8 cellular contexts compared by ENCODE assay signal in the genomic region with DNA sequence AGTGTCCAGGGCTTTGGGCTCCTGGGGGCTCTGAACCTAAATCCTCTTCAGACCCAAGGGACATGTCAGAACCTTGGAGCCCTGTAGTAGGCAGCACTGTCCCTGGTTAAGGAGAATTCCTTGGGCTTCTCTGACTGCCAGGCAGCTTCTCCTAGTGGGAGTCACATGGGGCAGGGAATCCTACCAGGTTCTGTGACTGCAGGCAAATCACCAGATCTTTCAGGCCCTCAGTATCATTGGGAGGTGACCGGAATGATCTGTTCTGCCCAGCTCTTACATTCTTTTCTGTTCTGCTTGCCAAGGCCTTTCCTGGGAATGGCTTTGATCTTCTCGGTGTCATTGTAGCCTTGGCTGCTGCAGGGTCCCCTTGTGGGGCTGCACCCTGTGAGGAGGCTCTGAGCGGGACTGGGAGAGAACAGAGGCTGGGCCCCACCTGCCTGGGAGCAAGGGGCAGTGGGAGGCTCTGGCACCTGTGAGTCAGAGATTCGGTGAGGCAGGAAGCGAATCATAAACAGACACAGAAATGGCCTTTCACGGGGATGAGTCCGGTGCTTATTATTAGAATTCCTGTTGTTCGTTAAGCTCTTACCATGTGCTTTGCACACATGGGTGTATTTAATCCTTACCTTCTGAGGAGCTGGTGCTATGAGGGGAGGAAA. TPM values are rescaled to one million over a fixed set of nuclear protein-coding genes. Genes with fewer than 3 reads are reported as not detected.
DNase-seq lines count a peak whose midpoint lies in the region; ATAC-seq and TF ChIP-seq lines count a peak whose summit lies in the region.

No MANE protein-coding gene starts in this region.

- H3K9me3 ChIP-seq in esophagus muscularis mucosa (no peaks in the 10 kb centered on the region), prostate gland (no peaks in the 10 kb centered on the region)

- intact Hi-C loops in esophagus muscularis mucosa (cut with DNase I) (loop anchor here (5.0 kb wide), 1 partner anchor 57 kb away; no protein-coding TSS in a partner anchor), prostate gland (cut with DNase I) (loop anchor here (5.0 kb wide), 1 partner anchor 62 kb away; the partner anchor contains the start of gene RAB1A)

- DNase-seq in Daoy (ENCODE audit: low read depth): peak; percentile 45
- DNase-seq in SW480 (ENCODE audit: low spot score): peak; percentile 89
- no peak for DNase-seq in esophagus muscularis mucosa (ENCODE audit: extremely low spot score)
- no peak for DNase-seq in prostate gland (ENCODE audit: low spot score)
- no peak for DNase-seq in OCI-M2 (lab: John Stamatoyannopoulos, UW; ENCODE audit: unreplicated experiment)

- ATAC-seq in HG02759 (IDR thresholded peaks at IDR 0.05; ENCODE audit: unreplicated experiment): no peak
- ATAC-seq in GM19452 (IDR thresholded peaks at IDR 0.05; ENCODE audit: unreplicated experiment): no peak
- no peak for ATAC-seq in HG02973 (IDR thresholded peaks at IDR 0.05; ENCODE audit: unreplicated experiment)

- peaks cover 68 to 83% (median 73%) of the 10 kb centered on the region in 4 donors for H3K4me1 ChIP-seq in esophagus muscularis mucosa
- H3K4me1 ChIP-seq in prostate gland (replicated peaks): peaks cover 2% of the 10 kb centered on the region

- WGBS in esophagus muscularis mucosa: 62% methylated on average over 4 of the region's 8 CpGs
- WGBS in prostate gland: 28% methylated on average over 8 of the region's 8 CpGs

- TF ChIP-seq POLR2A in esophagus muscularis mucosa (IDR thresholded peaks at IDR 0.05; ENCODE audit: low read depth) (no peak), prostate gland (IDR thresholded peaks at IDR 0.05) (no peak)

- no peak for TF ChIP-seq EP300 in esophagus muscularis mucosa (IDR thresholded peaks at IDR 0.05)

- H3K4me3 ChIP-seq in esophagus muscularis mucosa (no peak overlapping the region), prostate gland (no peak overlapping the region)

- peak overlapping the region; percentile 61 to 70 (median 66) for H3K27ac ChIP-seq in esophagus muscularis mucosa (replicated peaks in 1 of 4)
- H3K27ac ChIP-seq in prostate gland: peak overlapping the region; percentile 20 to 36

- TF ChIP-seq CTCF in esophagus muscularis mucosa (IDR thresholded peaks at IDR 0.05) (peak; percentile 39 to 55 (median 52)), prostate gland (IDR thresholded peaks at IDR 0.05) (no peak)

- no peaks in the 10 kb centered on the region for H3K27me3 ChIP-seq in esophagus muscularis mucosa
- no peaks in the 10 kb centered on the region for H3K27me3 ChIP-seq in prostate gland (replicated peaks; ENCODE audit: insufficient read depth)

- H3K36me3 ChIP-seq in esophagus muscularis mucosa (peaks cover 5 to 57% (median 31%) of the 10 kb centered on the region in 4 donors), prostate gland (no peaks in the 10 kb centered on the region)

RNA-seq across cellular contexts. Expression of gene CEP68, which starts 14.1 kb away (rescaled TPM):
- 3.7 and 4.5 TPM in 2 replicates for total RNA-seq in Daoy (2014; rRNA removed; shearing (Covaris generic))
- 10 to 100 TPM; 21.6 to 39.3 (median 28.6) TPM for total RNA-seq in esophagus muscularis mucosa
- 10 to 100 TPM; 15.3 to 28.8 TPM for total RNA-seq in prostate gland

RNA-seq across cellular contexts. Expression of gene RAB1A, which starts 59.6 kb away (rescaled TPM):
- total RNA-seq in Daoy (2014; rRNA removed; shearing (Covaris generic)): 72.8 and 76.9 TPM in 2 replicates
- total RNA-seq in esophagus muscularis mucosa (10 to 100 TPM; 72.1 to 91.4 (median 86.0) TPM), prostate gland (10 to 100 TPM; 50.3 to 67.6 TPM)

Comparison
In these comparisons a context has a peak if more than half of its experiments do, and no peak if none do; other contexts are left out.
1. DNase-seq: peak in Daoy (single experiment) and SW480 (single experiment); none in esophagus muscularis mucosa (single experiment), prostate gland (single experiment) and OCI-M2 (single experiment).
2. CTCF ChIP-seq: peak in esophagus muscularis mucosa (3 of 3); none in prostate gland (0 of 4).